Comparison of ENCODE assay signal across 8 cellular contexts in genomic region chr14:53011053-53011462, GRCh38.
DNase-seq lines count a peak whose midpoint lies in the region; ATAC-seq and TF ChIP-seq lines count a peak whose summit lies in the region.

No MANE protein-coding gene starts in this region.

- peak overlapping the region; percentile 83 for H3K27ac ChIP-seq in subcutaneous abdominal adipose tissue (ENCODE audit: low read depth, low read length)

- peaks cover 14 to 26% (median 23%) of the 10 kb centered on the region in 5 donors for H3K4me1 ChIP-seq in subcutaneous abdominal adipose tissue (ENCODE audit: control insufficient read depth in 5 of 5, insufficient read depth in 5 of 5, low read length in 5 of 5)

- DNase-seq in HS-5 (ENCODE audit: low read depth) (peak; percentile 95), cardiac fibroblast (ENCODE audit: low read depth in 2 of 2) (peak; percentile 99), kidney glomerular epithelial cell (lab: John Stamatoyannopoulos, UW) (peak; percentile 57), SK-N-DZ (ENCODE audit: low spot score) (no peak), retina (no peak), NCI-H2171 treated with DMSO at 0.1 percent for 48 hours (lab: John Stamatoyannopoulos, UW) (no peak)

- H3K9ac ChIP-seq in subcutaneous abdominal adipose tissue (ENCODE audit: low read length in 5 of 5): no peak overlapping the region

- no peaks in the 10 kb centered on the region for H3K36me3 ChIP-seq in subcutaneous abdominal adipose tissue (ENCODE audit: control insufficient read depth in 5 of 5, insufficient read depth in 5 of 5, low read length in 5 of 5)

- H3K4me3 ChIP-seq in cardiac fibroblast (replicated peaks in 1 of 2; ENCODE audit: low read depth in 2 of 2, low read length in 2 of 2) (peak overlapping the region in 1 of 2 donors; percentile 15), subcutaneous abdominal adipose tissue (ENCODE audit: low read depth in 1 of 5, low read length in 5 of 5) (no peak overlapping the region)

- H3K9me3 ChIP-seq in subcutaneous abdominal adipose tissue (ENCODE audit: control insufficient read depth in 5 of 5, low read length in 5 of 5): no peaks in the 10 kb centered on the region

- no peak for ATAC-seq in HG02678 (IDR thresholded peaks at IDR 0.05; ENCODE audit: unreplicated experiment)

- H3K27me3 ChIP-seq in subcutaneous abdominal adipose tissue (ENCODE audit: control insufficient read depth in 5 of 5, insufficient read depth in 4 of 5, low read length in 5 of 5): no peaks in the 10 kb centered on the region

- TF ChIP-seq CTCF in cardiac fibroblast (IDR thresholded peaks at IDR 0.05; ENCODE audit: low read depth, low read length): no peak

Comparison
In these comparisons a context has a peak if more than half of its experiments do, and no peak if none do; other contexts are left out.
1. DNase-seq: peak in HS-5 (single experiment), cardiac fibroblast (2 of 2) and kidney glomerular epithelial cell (single experiment); none in SK-N-DZ (single experiment), retina (single experiment) and NCI-H2171 treated with DMSO at 0.1 percent for 48 hours (single experiment).